Comparison of ENCODE assay signal across 32 cellular contexts in the genomic region with DNA sequence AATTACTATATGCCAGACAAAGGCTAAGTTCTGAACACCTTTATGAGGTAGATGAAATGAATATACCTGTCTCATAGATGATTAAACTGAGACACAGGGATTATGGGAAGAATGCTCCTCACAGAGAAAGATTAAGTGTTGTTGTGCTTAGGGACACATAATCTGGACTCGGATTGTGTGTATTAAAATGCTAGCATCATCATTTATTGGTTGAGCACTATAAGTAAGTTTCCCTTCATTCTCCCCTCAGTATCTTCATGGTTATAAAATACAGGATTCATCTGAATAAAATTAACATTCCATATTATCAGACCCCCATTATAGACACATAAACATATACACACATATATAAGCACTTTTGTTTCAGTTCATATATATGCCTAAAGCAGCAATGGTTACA.
"Had no signal": no experiment of that assay in that cellular context is flagged by ENCODE, and none has a peak within 500 bp of the region (broad histone marks: within the 10 kb centered on the region; RNA-seq: fewer than 3 reads in every experiment).

No MANE protein-coding gene starts in this region.

- ATAC-seq: activated CD8-positive, alpha-beta T cell treated with anti-CD3 and anti-CD28 coated beads for 36 hours; activated naive CD4-positive, alpha-beta T cell treated with anti-CD3 and anti-CD28 coated beads, Interleukin-2, amount 50 U/mL, for 72 hours; activated T-cell treated with anti-CD3 and anti-CD28 coated beads, Interleukin-2, amount 50 U/mL, for 4 hours; activated T-cell treated with anti-CD3 and anti-CD28 coated beads, Interleukin-2, amount 50 U/mL, for 72 hours; activated T-helper 17 cell treated with anti-CD3 and anti-CD28 coated beads, Interleukin-2, amount 50 U/mL, for 72 hours had no signal

- H3K27me3 ChIP-seq: adrenal gland, cardiac muscle cell had no signal

- H3K4me1 ChIP-seq: adrenal gland had no signal

- DNase-seq: activated B cell treated with CpG ODN at 0.5 μM for 24 hours; activated CD4-positive, alpha-beta memory T cell treated with anti-CD3 and anti-CD28 coated beads for 36 hours; activated CD4-positive, alpha-beta T cell treated with anti-CD3 and anti-CD28 coated beads for 4 hours; activated CD4-positive, alpha-beta T cell treated with anti-CD3 and anti-CD28 coated beads, Interleukin-2, amount 10 ng/mL, durations not matched to agents 24 days and 14 days; activated CD4-positive, alpha-beta T cell treated with anti-CD3 and anti-CD28 coated beads, Interleukin-2, amount 50 U/mL, for 1 hour; activated CD4-positive, alpha-beta T cell treated with anti-CD3 and anti-CD28 coated beads, Interleukin-2, amount 50 U/mL, for 4 hours; activated CD4-positive, CD25-positive, alpha-beta regulatory T cell treated with anti-CD3 and anti-CD28 coated beads, Interleukin-2, amount 50 U/mL, for 72 hours; activated CD8-positive, alpha-beta memory T cell treated with anti-CD3 and anti-CD28 coated beads, Interleukin-2, amount 50 U/mL, for 4 hours; activated CD8-positive, alpha-beta T cell treated with anti-CD3 and anti-CD28 coated beads for 36 hours; activated effector memory CD4-positive, alpha-beta T cell treated with anti-CD3 and anti-CD28 coated beads, Interleukin-2, amount 50 U/mL, for 16 hours; activated gamma-delta T cell treated with Interleukin-2 at 50 U/mL for 16 hours; activated naive CD4-positive, alpha-beta T cell; activated naive CD4-positive, alpha-beta T cell treated with anti-CD3 and anti-CD28 coated beads for 36 hours; activated naive CD4-positive, alpha-beta T cell treated with anti-CD3 and anti-CD28 coated beads, Interleukin-2, amount 50 U/mL, for 16 hours; activated naive CD8-positive, alpha-beta T cell treated with anti-CD3 and anti-CD28 coated beads for 36 hours; activated T-cell treated with anti-CD3 and anti-CD28 coated beads for 4 hours; activated T-cell treated with anti-CD3 and anti-CD28 coated beads, Interleukin-2, amount 50 U/mL, for 1 hour; activated T-cell treated with anti-CD3 and anti-CD28 coated beads, Interleukin-2, amount 50 U/mL, for 4 hours; activated T-cell treated with anti-CD3 and anti-CD28 coated beads, Interleukin-2, amount 50 U/mL, for 72 hours; adrenal gland; amniotic stem cell; aorta; caudate nucleus; T-helper 1 cell; T-helper 2 cell; T-helper 9 cell had no signal

- H3K9me3 ChIP-seq: adrenal gland had no signal

- H3K36me3 ChIP-seq: adrenal gland, cardiac muscle cell had no signal

- H3K4me3 ChIP-seq: adrenal gland, cardiac muscle cell had no signal

- FAIRE-seq: bronchial epithelial cell, TTC549 had no signal

- H3K27ac ChIP-seq: adrenal gland, cardiac muscle cell, VCaP had no signal
